Comparison of ENCODE assay signal across 1 cellular context in the genomic region with DNA sequence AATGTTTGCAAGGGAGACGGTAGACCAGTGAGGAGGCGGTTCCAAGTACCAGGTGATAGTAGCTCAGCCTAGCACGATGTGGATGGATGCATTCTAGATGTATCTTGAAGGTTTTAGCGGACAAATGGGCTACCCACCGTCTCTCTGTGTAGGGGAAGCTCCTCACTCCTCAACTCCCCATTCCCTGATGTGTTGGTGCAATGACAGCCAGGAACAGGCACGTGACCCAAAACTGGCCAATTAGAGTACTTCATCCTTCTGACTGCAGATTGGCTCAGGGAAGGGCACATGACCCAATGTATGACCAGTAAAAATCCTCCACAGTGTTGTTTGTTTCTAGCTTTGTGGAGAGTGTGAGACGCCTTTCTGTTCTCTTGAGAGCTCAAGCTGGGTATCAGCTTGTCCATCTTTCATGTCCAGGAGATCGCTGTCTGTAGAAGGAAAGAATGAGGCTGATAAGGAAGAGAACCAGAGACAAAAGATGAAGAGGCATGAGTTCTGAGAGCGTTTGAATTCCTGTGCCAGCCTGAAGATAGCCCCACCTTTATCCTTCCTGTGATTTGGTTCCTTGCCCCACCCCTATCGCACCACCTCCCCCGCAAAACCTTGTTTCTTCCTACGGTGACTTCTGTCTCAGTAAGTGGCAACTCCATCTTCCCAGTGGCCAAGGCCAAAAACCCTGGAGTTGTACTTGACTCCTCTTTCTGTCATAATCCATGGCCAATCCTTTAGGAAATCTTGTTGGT.
TF ChIP-seq lines count a peak whose summit lies in the region.

No MANE protein-coding gene starts in this region.

TF ChIP-seq in H1, 55 proteins besides CTCF, POLR2A, EP300 and RAD21 (continued from another document):
- no peak for TF ChIP-seq SIRT6 (IDR thresholded peaks at IDR 0.05; ENCODE audit: low read length)
- no peak for TF ChIP-seq SUZ12 (IDR thresholded peaks at IDR 0.05; ENCODE audit: low read length)
- no peak for TF ChIP-seq TEAD4 (IDR thresholded peaks at IDR 0.05; ENCODE audit: low read depth, low read length)
- TF ChIP-seq JUND (IDR thresholded peaks at IDR 0.05; ENCODE audit: low read length): no peak
- peak; percentile 57; the same call in 1 of the 2 replicates for TF ChIP-seq EGR1 (IDR thresholded peaks at IDR 0.05; ENCODE audit: borderline replicate concordance, low read depth, low read length)
- TF ChIP-seq MAFK (IDR thresholded peaks at IDR 0.05; ENCODE audit: low read depth, low read length): no peak
- TF ChIP-seq KDM1A (IDR thresholded peaks at IDR 0.05; ENCODE audit: borderline replicate concordance, low read length): no peak
- TF ChIP-seq ASH2L (IDR thresholded peaks at IDR 0.05; ENCODE audit: low read length): no peak
- TF ChIP-seq CTBP2 (IDR thresholded peaks at IDR 0.05; ENCODE audit: borderline replicate concordance, insufficient read depth, insufficient read length, low read length): no peak
- TF ChIP-seq, protein P1, sequence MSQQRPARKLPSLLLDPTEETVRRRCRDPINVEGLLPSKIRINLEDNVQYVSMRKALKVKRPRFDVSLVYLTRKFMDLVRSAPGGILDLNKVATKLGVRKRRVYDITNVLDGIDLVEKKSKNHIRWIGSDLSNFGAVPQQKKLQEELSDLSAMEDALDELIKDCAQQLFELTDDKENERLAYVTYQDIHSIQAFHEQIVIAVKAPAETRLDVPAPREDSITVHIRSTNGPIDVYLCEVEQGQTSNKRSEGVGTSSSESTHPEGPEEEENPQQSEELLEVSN (IDR thresholded peaks at IDR 0.05): no peak
- no peak for TF ChIP-seq ZNF274 (IDR thresholded peaks at IDR 0.05; ENCODE audit: borderline replicate concordance, extremely low read depth, low read length)
- no peak for TF ChIP-seq SP4 (IDR thresholded peaks at IDR 0.05; ENCODE audit: low read length)
- no peak for TF ChIP-seq YY1 (IDR thresholded peaks at IDR 0.05; ENCODE audit: low read depth, low read length)
- TF ChIP-seq CHD1 (IDR thresholded peaks at IDR 0.05; ENCODE audit: low read depth, low read length): no peak
- TF ChIP-seq POLR2AphosphoS5 (IDR thresholded peaks at IDR 0.05; ENCODE audit: low read depth, low read length): peak; percentile 75; the same call in 1 of the 2 replicates
- peak; percentile 99 for TF ChIP-seq USF2 (IDR thresholded peaks at IDR 0.05; ENCODE audit: low read length)
- peak; percentile 90 for TF ChIP-seq TAF1 (IDR thresholded peaks at IDR 0.05; ENCODE audit: low read depth, low read length)
- TF ChIP-seq, protein P2, sequence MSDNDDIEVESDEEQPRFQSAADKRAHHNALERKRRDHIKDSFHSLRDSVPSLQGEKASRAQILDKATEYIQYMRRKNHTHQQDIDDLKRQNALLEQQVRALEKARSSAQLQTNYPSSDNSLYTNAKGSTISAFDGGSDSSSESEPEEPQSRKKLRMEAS (IDR thresholded peaks at IDR 0.05): peak; percentile 77
- TF ChIP-seq CBX8 (IDR thresholded peaks at IDR 0.05; ENCODE audit: borderline replicate concordance, low read depth, low read length): no peak
- no peak for TF ChIP-seq SIX5 (IDR thresholded peaks at IDR 0.05; ENCODE audit: low read depth, low read length)
- no peak; a peak in 1 of 4 replicates for TF ChIP-seq SIN3A (conservative IDR thresholded peaks at IDR 0.05 in 1 of 2, IDR thresholded peaks at IDR 0.05 in 1 of 2; ENCODE audit: low read depth in 1 of 2, low read length in 2 of 2)
- TF ChIP-seq EZH2 (IDR thresholded peaks at IDR 0.05; ENCODE audit: low read depth, low read length, severe bottlenecking): no peak
- no peak for TF ChIP-seq PHF8 (conservative IDR thresholded peaks at IDR 0.05; ENCODE audit: low read depth, low read length)
- no peak for TF ChIP-seq BRCA1 (IDR thresholded peaks at IDR 0.05; ENCODE audit: low read depth, low read length)
- no peak; the same call in 1 of the 2 replicates for TF ChIP-seq KDM5A (IDR thresholded peaks at IDR 0.05; ENCODE audit: low read length)
- TF ChIP-seq SRF (IDR thresholded peaks at IDR 0.05; ENCODE audit: low read depth, low read length): no peak
- TF ChIP-seq ATF3 (IDR thresholded peaks at IDR 0.05; ENCODE audit: insufficient read depth, low read depth, low read length): peak; percentile 97
- TF ChIP-seq CREB1 (IDR thresholded peaks at IDR 0.05): no peak
- no peak for TF ChIP-seq RFX5 (IDR thresholded peaks at IDR 0.05; ENCODE audit: borderline replicate concordance, low read depth, low read length)
- no peak for TF ChIP-seq CBX5 (IDR thresholded peaks at IDR 0.05; ENCODE audit: low read depth, low read length)
- TF ChIP-seq KDM4A (IDR thresholded peaks at IDR 0.05; ENCODE audit: low read depth, low read length, severe bottlenecking): no peak
- TF ChIP-seq TAF7 (optimal IDR thresholded peaks at IDR 0.05; ENCODE audit: borderline replicate concordance, low read depth, low read length): no peak
- TF ChIP-seq GTF2F1 (IDR thresholded peaks at IDR 0.05; ENCODE audit: borderline replicate concordance, low read depth, low read length): no peak
- no peak for TF ChIP-seq HDAC2 (IDR thresholded peaks at IDR 0.05; ENCODE audit: borderline replicate concordance in 1 of 2, low read depth in 2 of 2, low read length in 2 of 2)
- no peak for TF ChIP-seq FOSL1 (IDR thresholded peaks at IDR 0.05; ENCODE audit: insufficient read depth, low read depth, low read length)
- TF ChIP-seq GABPA (IDR thresholded peaks at IDR 0.05; ENCODE audit: borderline replicate concordance, insufficient read depth, low read length): no peak
- no peak for TF ChIP-seq RXRA (IDR thresholded peaks at IDR 0.05; ENCODE audit: insufficient read depth, low read depth, low read length)
- TF ChIP-seq NRF1 (IDR thresholded peaks at IDR 0.05; ENCODE audit: low read depth, low read length): no peak
- peak; percentile 80 for TF ChIP-seq TBP (IDR thresholded peaks at IDR 0.05; ENCODE audit: low read depth, low read length)
- TF ChIP-seq SAP30 (IDR thresholded peaks at IDR 0.05; ENCODE audit: insufficient read depth, insufficient replicate concordance, low read length): no peak
- TF ChIP-seq RNF2 (IDR thresholded peaks at IDR 0.05; ENCODE audit: borderline replicate concordance, low read depth, low read length, missing control alignments, poor library complexity, severe bottlenecking): no peak
- no peak for TF ChIP-seq CEBPB (IDR thresholded peaks at IDR 0.05; ENCODE audit: low read depth, low read length)
- no peak for TF ChIP-seq BACH1 (IDR thresholded peaks at IDR 0.05; ENCODE audit: low read length)
TF ChIP-seq in H1: peak in this region for 9.
